Comparison of ENCODE assay signal across 9 cellular contexts in the genomic region with DNA sequence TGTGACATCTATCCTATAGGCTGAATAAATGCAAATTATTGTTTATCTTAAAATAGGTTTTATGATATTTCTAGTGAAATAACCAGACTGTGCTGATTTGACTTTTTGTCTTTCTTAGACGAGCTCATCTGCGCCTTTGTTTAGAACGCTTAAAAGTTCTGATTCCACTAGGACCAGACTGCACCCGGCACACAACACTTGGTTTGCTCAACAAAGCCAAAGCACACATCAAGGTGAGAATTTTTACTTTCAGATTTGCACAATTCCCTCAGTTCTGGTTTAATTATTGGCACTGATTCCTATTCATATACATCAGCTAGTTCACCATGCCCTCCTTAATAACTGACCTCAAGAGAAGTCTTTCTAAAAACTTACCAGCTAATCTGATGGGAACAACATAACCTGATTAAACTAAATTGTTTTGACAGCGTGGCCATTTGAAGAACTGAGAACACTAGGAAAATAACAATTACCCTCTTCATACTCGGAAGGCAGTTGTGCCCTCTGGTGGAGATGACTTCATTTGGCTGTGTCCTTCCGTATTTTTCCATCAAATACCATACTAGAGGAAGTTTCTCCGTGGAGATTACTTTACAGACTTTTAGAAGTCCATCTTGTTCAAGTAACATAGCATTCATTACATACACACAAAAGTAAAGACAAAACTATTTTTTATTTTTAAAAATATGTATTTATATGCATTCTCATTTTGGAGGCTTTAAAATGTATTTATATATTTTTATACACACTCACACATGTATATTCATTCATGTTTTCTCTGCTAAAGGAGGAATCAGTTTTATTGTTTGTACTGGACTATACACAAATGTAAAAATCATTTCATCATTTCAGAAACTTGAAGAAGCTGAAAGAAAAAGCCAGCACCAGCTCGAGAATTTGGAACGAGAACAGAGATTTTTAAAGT. TPM values are rescaled to one million over a fixed set of nuclear protein-coding genes. Genes with fewer than 3 reads are reported as not detected.
DNase-seq lines count a peak whose midpoint lies in the region; ATAC-seq, FAIRE-seq and TF ChIP-seq lines count a peak whose summit lies in the region.
"Had no signal": no experiment of that assay in that cellular context is flagged by ENCODE, and none has a peak within 500 bp of the region (broad histone marks: within the 10 kb centered on the region; RNA-seq: fewer than 3 reads in every experiment).

No MANE protein-coding gene starts in this region.

- peak; percentile 97 for FAIRE-seq in pancreas (lab: Jason Lieb, UNC)

- H3K4me3 ChIP-seq in OCI-LY7 (ENCODE audit: low read depth, low read length, poor library complexity, severe bottlenecking) = peak overlapping the region; percentile 7
- no peak overlapping the region for H3K4me3 ChIP-seq in pancreas

- H4K20me1 ChIP-seq in OCI-LY7 (ENCODE audit: insufficient read depth, low read length) = no peaks in the 10 kb centered on the region

- H2AFZ ChIP-seq in OCI-LY7 (ENCODE audit: low read length) = peak overlapping the region; percentile 63

- WGBS in pancreas, 2 donors = 38 to 42% methylated on average over 10 of the region's 10 CpGs

- no peaks in the 10 kb centered on the region for H3K79me2 ChIP-seq in OCI-LY7 (ENCODE audit: insufficient read depth, low read depth, low read length)

- POLR2A ChIA-PET in OCI-LY7 (lab: Charles Lee) = interaction anchor here (0.6 to 2.5 kb wide), 8 partner anchors 9 to 309 kb away, joined by 3 to 13 read pairs (median 3); partner anchors contain the start of gene SMNDC1

- H3K27me3 Mint-ChIP-seq in activated naive CD8-positive, alpha-beta T cell treated with anti-CD3 and anti-CD28 coated beads, Interleukin-2, amount 50 U/mL, for 24 hours = peaks cover 3% of the 10 kb centered on the region
- H3K27me3 Mint-ChIP-seq: dendritic cell treated with granulocyte-macrophage colony-stimulating factor and Interleukin-4, amounts not matched to agents 40 ng/mL and 50 ng/mL, for 4 days had no signal

- H3K27me3 ChIP-seq in pancreas = no peaks in the 10 kb centered on the region

- H3K9me3 ChIP-seq in OCI-LY7 (ENCODE audit: low read length) = no peaks in the 10 kb centered on the region
- no peaks in the 10 kb centered on the region for H3K9me3 ChIP-seq in pancreas

- peaks cover 3% of the 10 kb centered on the region for H3K36me3 Mint-ChIP-seq in activated naive CD8-positive, alpha-beta T cell treated with anti-CD3 and anti-CD28 coated beads, Interleukin-2, amount 50 U/mL, for 24 hours (ENCODE audit: low read depth)

- H3K4me1 ChIP-seq in OCI-LY7 (ENCODE audit: insufficient read depth, low read length, poor library complexity, severe bottlenecking) (peaks cover 23% of the 10 kb centered on the region), pancreas (peaks cover 0 to 6% (median 0%) of the 10 kb centered on the region in 3 donors)

- H3K9me2 ChIP-seq in OCI-LY7 (ENCODE audit: insufficient read depth, low read length) = no peaks in the 10 kb centered on the region

- TF ChIP-seq CTCF in OCI-LY7 (conservative IDR thresholded peaks at IDR 0.05; ENCODE audit: low read length) (peak; percentile 98), pancreas (IDR thresholded peaks at IDR 0.05) (peak in 3 of 4 donors; percentile 46 to 67 (median 58))

- intact Hi-C loops in OCI-LY7 (cut with micrococcal nuclease; ENCODE audit: unreplicated experiment) = loop anchor here (1.0 to 2.0 kb wide), 3 partner anchors 73 to 395 kb away; partner anchors contain the start of gene MXI1
- intact Hi-C loops in head of caudate nucleus (cut with DNase I) = loop anchor here (5.0 to 10.0 kb wide), 3 partner anchors 52 to 395 kb away; no protein-coding TSS in a partner anchor
- intact Hi-C loops in pancreas (cut with DNase I) = loop anchor here in 2 of 3 donors (5.0 to 10.0 kb wide), 2 partner anchors 142 to 145 kb away; no protein-coding TSS in a partner anchor

- H3K27ac Mint-ChIP-seq in activated naive CD8-positive, alpha-beta T cell treated with anti-CD3 and anti-CD28 coated beads, Interleukin-2, amount 50 U/mL, for 24 hours = no peak overlapping the region

- no TSS peak for BruUV-seq in OCI-LY7 (replicated peaks; lab: Mats Ljungman, UMichigan)

- peak; percentile 70 for DNase-seq in ELR (ENCODE audit: low read depth)
- peak; percentile 23 for DNase-seq in HPDE6-E6E7 (ENCODE audit: extremely low spot score)
- DNase-seq in OCI-LY7 (ENCODE audit: low spot score) = peak; percentile 73
- DNase-seq in activated naive CD8-positive, alpha-beta T cell treated with anti-CD3 and anti-CD28 coated beads, Interleukin-2, amount 50 U/mL, for 24 hours = peak; percentile 41
- peak in 39 of 42 donors; percentile 12 to 86 (median 71) for DNase-seq in head of caudate nucleus
- peak in 3 of 6 donors; percentile 37 to 53 (median 44) for DNase-seq in pancreas

- H3K4me1 Mint-ChIP-seq in activated naive CD8-positive, alpha-beta T cell treated with anti-CD3 and anti-CD28 coated beads, Interleukin-2, amount 50 U/mL, for 24 hours = peaks cover 19% of the 10 kb centered on the region

- no peaks in the 10 kb centered on the region for H3K9me3 Mint-ChIP-seq in activated naive CD8-positive, alpha-beta T cell treated with anti-CD3 and anti-CD28 coated beads, Interleukin-2, amount 50 U/mL, for 24 hours
- H3K9me3 Mint-ChIP-seq: dendritic cell treated with granulocyte-macrophage colony-stimulating factor and Interleukin-4, amounts not matched to agents 40 ng/mL and 50 ng/mL, for 4 days had no signal

- H3K36me3 ChIP-seq in OCI-LY7 (ENCODE audit: insufficient read depth, low read length) (no peaks in the 10 kb centered on the region; the same call in 1 of the 2 replicates), pancreas (peaks cover 0 to 6% (median 0%) of the 10 kb centered on the region in 3 donors)

- H3K4me3 Mint-ChIP-seq in activated naive CD8-positive, alpha-beta T cell treated with anti-CD3 and anti-CD28 coated beads, Interleukin-2, amount 50 U/mL, for 24 hours = no peak overlapping the region
- H3K4me3 Mint-ChIP-seq: dendritic cell treated with granulocyte-macrophage colony-stimulating factor and Interleukin-4, amounts not matched to agents 40 ng/mL and 50 ng/mL, for 4 days had no signal

- ATAC-seq in activated naive CD8-positive, alpha-beta T cell treated with anti-CD3 and anti-CD28 coated beads, Interleukin-2, amount 50 U/mL, for 24 hours = no peak
- ATAC-seq in pancreas (peak; percentile 77 to 96 (median 94)), GM21576 (IDR thresholded peaks at IDR 0.05; ENCODE audit: unreplicated experiment) (no peak), HG02852 (IDR thresholded peaks at IDR 0.05; ENCODE audit: unreplicated experiment) (no peak)

- H3K4me2 ChIP-seq in OCI-LY7 (ENCODE audit: low read length) = peak overlapping the region; percentile 53

- H3K27ac ChIP-seq in OCI-LY7 (ENCODE audit: low read depth, low read length, poor library complexity, severe bottlenecking) (no peak overlapping the region), pancreas (no peak overlapping the region)

- CTCF ChIA-PET in OCI-LY7 (lab: Charles Lee; ENCODE audit: unreplicated experiment) = interaction anchor here (0.6 to 1.1 kb wide), 3 partner anchors 10 to 142 kb away, joined by 3 to 4 read pairs (median 3); no protein-coding TSS in a partner anchor

RNA-seq across cellular contexts. Expression of gene SMNDC1, which starts 25.4 kb away (rescaled TPM):
- 8.1 and 10.0 TPM in 2 replicates for total RNA-seq in OCI-LY7 (2014; rRNA removed; shearing (Covaris generic))
- total RNA-seq in OCI-LY7 (2022) = 51.7 and 52.4 TPM in 2 replicates
- 10 to 100 TPM in 3 of 6 donors, 1 to 10 TPM in 3; 8.0 to 13.7 (median 9.8) TPM for total RNA-seq in pancreas
- polyA plus RNA-seq in pancreas = 1 to 10 TPM; 5.2 to 9.9 TPM

Comparison
In these comparisons a context has a peak if more than half of its experiments do, and no peak if none do; other contexts are left out.
1. ATAC-seq: peak in pancreas (4 of 4); none in activated naive CD8-positive, alpha-beta T cell treated with anti-CD3 and anti-CD28 coated beads, Interleukin-2, amount 50 U/mL, for 24 hours (single experiment), GM21576 (single experiment) and HG02852 (single experiment).